ENCODE assay signal across 26 cellular contexts in the genomic region with DNA sequence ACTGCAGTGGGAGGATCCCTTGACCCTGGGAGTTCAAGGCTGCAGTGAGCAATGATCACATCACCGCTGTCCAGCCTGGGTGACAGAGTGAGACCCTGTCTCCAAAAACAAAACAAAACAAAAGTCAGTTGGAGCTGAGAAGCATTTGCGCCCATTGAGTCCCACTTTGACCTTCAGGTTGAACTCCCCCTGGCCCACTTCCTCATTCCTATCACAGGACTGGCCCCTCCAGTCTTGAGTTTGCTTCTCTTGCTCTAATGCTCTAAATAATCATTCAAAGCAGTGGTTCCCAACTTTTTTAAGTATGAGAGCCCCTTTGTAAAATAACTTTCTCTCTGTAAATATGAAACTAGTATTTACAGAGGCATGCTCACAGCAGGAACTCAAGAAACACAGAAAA. TPM values are rescaled to one million over a fixed set of nuclear protein-coding genes. Genes with fewer than 3 reads are reported as not detected.
DNase-seq lines count a peak whose midpoint lies in the region; ATAC-seq, FAIRE-seq and TF ChIP-seq lines count a peak whose summit lies in the region.
"Had no signal": no experiment of that assay in that cellular context is flagged by ENCODE, and none has a peak within 500 bp of the region (broad histone marks: within the 10 kb centered on the region; RNA-seq: fewer than 3 reads in every experiment).

No MANE protein-coding gene starts in this region.

- POLR2A ChIA-PET in activated CD4-positive, alpha-beta T cell treated with anti-CD3 and anti-CD28 coated beads for 36 hours (lab: Charles Lee): no interaction called here
- POLR2A ChIA-PET in CD4-positive, alpha-beta T cell (lab: Charles Lee): no interaction called here

- no peak for TF ChIP-seq CTCF in CD4-positive, alpha-beta T cell (IDR thresholded peaks at IDR 0.05)

- H3K27me3 ChIP-seq in CD4-positive, alpha-beta T cell (ENCODE audit: control insufficient read depth, insufficient read depth, low read length): no peaks in the 10 kb centered on the region
- H3K27me3 ChIP-seq: BLaER1 had no signal

- no peak overlapping the region for H3K4me3 Mint-ChIP-seq in activated CD4-positive, alpha-beta T cell treated with anti-CD3 and anti-CD28 coated beads for 36 hours
- no peak overlapping the region for H3K4me3 Mint-ChIP-seq in activated T-helper 1 cell treated with anti-CD3 and anti-CD28 coated beads, Interleukin-12 subunit alpha, Interleukin-12 subunit beta, Interleukin-2, Interleukin-4 antibody, amounts not matched to agents 30 ng/mL and 10 ng/mL and 1 ng/mL, durations not matched to agents 14 hours and 24 hours and 36 hours
- no peak overlapping the region for H3K4me3 Mint-ChIP-seq in CD4-positive, alpha-beta T cell
- H3K4me3 Mint-ChIP-seq: CD14-positive monocyte; CD4-positive, CD25-positive, alpha-beta regulatory T cell; CD8-positive, alpha-beta T cell had no signal

- no peak for DNase-seq in GM12891 (ENCODE audit: insufficient read length, low spot score)
- peak; percentile 4 for DNase-seq in M059J (ENCODE audit: low read depth)
- peak; percentile 33 for DNase-seq in kidney tubule cell (ENCODE audit: low spot score)
- DNase-seq in posterior vena cava (ENCODE audit: low spot score): peak; percentile 42
- no peak for DNase-seq in activated CD4-positive, alpha-beta T cell treated with anti-CD3 and anti-CD28 coated beads for 36 hours
- DNase-seq in activated T-helper 1 cell treated with anti-CD3 and anti-CD28 coated beads, Interleukin-12 subunit alpha, Interleukin-12 subunit beta, Interleukin-2, Interleukin-4 antibody, amounts not matched to agents 30 ng/mL and 10 ng/mL and 1 ng/mL, durations not matched to agents 14 hours and 24 hours and 36 hours (ENCODE audit: low spot score): no peak
- DNase-seq in CD4-positive, alpha-beta T cell: no peak
- no peak for DNase-seq in activated CD4-positive, CD25-positive, alpha-beta regulatory T cell (lab: John Stamatoyannopoulos, UW)
- DNase-seq: 8988T; ACHN; BE2C; C1 segment of cervical spinal cord; Caco-2; Calu3; CD4-positive, CD25-positive, alpha-beta regulatory T cell; CD8-positive, alpha-beta T cell; DMS79 treated with DMSO at 0.1 percent for 48 hours; GDM1 had no signal

- no peaks in the 10 kb centered on the region for H3K4me1 Mint-ChIP-seq in activated CD4-positive, alpha-beta T cell treated with anti-CD3 and anti-CD28 coated beads for 36 hours
- H3K4me1 Mint-ChIP-seq in activated T-helper 1 cell treated with anti-CD3 and anti-CD28 coated beads, Interleukin-12 subunit alpha, Interleukin-12 subunit beta, Interleukin-2, Interleukin-4 antibody, amounts not matched to agents 30 ng/mL and 10 ng/mL and 1 ng/mL, durations not matched to agents 14 hours and 24 hours and 36 hours (ENCODE audit: low read depth): no peaks in the 10 kb centered on the region
- no peaks in the 10 kb centered on the region for H3K4me1 Mint-ChIP-seq in CD4-positive, alpha-beta T cell (ENCODE audit: low read depth)
- H3K4me1 Mint-ChIP-seq: CD14-positive monocyte; CD4-positive, CD25-positive, alpha-beta regulatory T cell had no signal

- H3K36me3 Mint-ChIP-seq in activated CD4-positive, alpha-beta T cell treated with anti-CD3 and anti-CD28 coated beads for 36 hours (ENCODE audit: low read depth): no peaks in the 10 kb centered on the region
- H3K36me3 Mint-ChIP-seq in activated T-helper 1 cell treated with anti-CD3 and anti-CD28 coated beads, Interleukin-12 subunit alpha, Interleukin-12 subunit beta, Interleukin-2, Interleukin-4 antibody, amounts not matched to agents 30 ng/mL and 10 ng/mL and 1 ng/mL, durations not matched to agents 14 hours and 24 hours and 36 hours (ENCODE audit: low read depth): no peaks in the 10 kb centered on the region
- H3K36me3 Mint-ChIP-seq in CD4-positive, alpha-beta T cell (ENCODE audit: low read depth): no peaks in the 10 kb centered on the region
- H3K36me3 Mint-ChIP-seq: CD14-positive monocyte; CD4-positive, CD25-positive, alpha-beta regulatory T cell; CD8-positive, alpha-beta T cell had no signal

- H3K27me3 Mint-ChIP-seq in activated CD4-positive, alpha-beta T cell treated with anti-CD3 and anti-CD28 coated beads for 36 hours: peaks cover 11% of the 10 kb centered on the region
- H3K27me3 Mint-ChIP-seq in activated T-helper 1 cell treated with anti-CD3 and anti-CD28 coated beads, Interleukin-12 subunit alpha, Interleukin-12 subunit beta, Interleukin-2, Interleukin-4 antibody, amounts not matched to agents 30 ng/mL and 10 ng/mL and 1 ng/mL, durations not matched to agents 14 hours and 24 hours and 36 hours (ENCODE audit: insufficient read depth): no peaks in the 10 kb centered on the region
- peaks cover 38% of the 10 kb centered on the region for H3K27me3 Mint-ChIP-seq in CD4-positive, alpha-beta T cell

- H3K9me3 Mint-ChIP-seq in activated CD4-positive, alpha-beta T cell treated with anti-CD3 and anti-CD28 coated beads for 36 hours (ENCODE audit: low read depth): no peaks in the 10 kb centered on the region
- H3K9me3 Mint-ChIP-seq in activated T-helper 1 cell treated with anti-CD3 and anti-CD28 coated beads, Interleukin-12 subunit alpha, Interleukin-12 subunit beta, Interleukin-2, Interleukin-4 antibody, amounts not matched to agents 30 ng/mL and 10 ng/mL and 1 ng/mL, durations not matched to agents 14 hours and 24 hours and 36 hours: no peaks in the 10 kb centered on the region
- H3K9me3 Mint-ChIP-seq in CD4-positive, alpha-beta T cell: no peaks in the 10 kb centered on the region
- H3K9me3 Mint-ChIP-seq: CD14-positive monocyte; CD4-positive, CD25-positive, alpha-beta regulatory T cell; CD8-positive, alpha-beta T cell had no signal

- no peak for FAIRE-seq in GM12891 (lab: Jason Lieb, UNC)
- FAIRE-seq: A204.1, D721Med, GM12878, GM18507 had no signal

- TF ChIP-seq POLR2A in GM12891 (IDR thresholded peaks at IDR 0.05; ENCODE audit: low read depth, low read length): no peak

- H3K27ac ChIP-seq in CD4-positive, alpha-beta T cell (ENCODE audit: low read depth, low read length): no peak overlapping the region
- H3K27ac ChIP-seq: BLaER1 had no signal

- CTCF ChIA-PET in activated CD4-positive, alpha-beta T cell treated with anti-CD3 and anti-CD28 coated beads for 36 hours (lab: Charles Lee): no interaction called here
- CTCF ChIA-PET in CD4-positive, alpha-beta T cell (lab: Charles Lee): no interaction called here

- H3K27ac Mint-ChIP-seq in activated CD4-positive, alpha-beta T cell treated with anti-CD3 and anti-CD28 coated beads for 36 hours: no peak overlapping the region
- no peak overlapping the region for H3K27ac Mint-ChIP-seq in activated T-helper 1 cell treated with anti-CD3 and anti-CD28 coated beads, Interleukin-12 subunit alpha, Interleukin-12 subunit beta, Interleukin-2, Interleukin-4 antibody, amounts not matched to agents 30 ng/mL and 10 ng/mL and 1 ng/mL, durations not matched to agents 14 hours and 24 hours and 36 hours
- H3K27ac Mint-ChIP-seq in CD4-positive, alpha-beta T cell: no peak overlapping the region
- H3K27ac Mint-ChIP-seq: CD14-positive monocyte; CD4-positive, CD25-positive, alpha-beta regulatory T cell; CD8-positive, alpha-beta T cell had no signal

- intact Hi-C loops in posterior vena cava (cut with DNase I): no loop called here
- intact Hi-C loops in activated CD4-positive, alpha-beta T cell treated with anti-CD3 and anti-CD28 coated beads for 36 hours (cut with DNase I, micrococcal nuclease): no loop called here
- intact Hi-C loops in activated T-helper 1 cell treated with anti-CD3 and anti-CD28 coated beads, Interleukin-12 subunit alpha, Interleukin-12 subunit beta, Interleukin-2, Interleukin-4 antibody, amounts not matched to agents 30 ng/mL and 10 ng/mL and 1 ng/mL, durations not matched to agents 14 hours and 24 hours and 36 hours (cut with micrococcal nuclease): no loop called here
- intact Hi-C loops in CD4-positive, alpha-beta T cell (cut with DNase I, micrococcal nuclease): no loop called here

- H3K9me3 ChIP-seq in CD4-positive, alpha-beta T cell (ENCODE audit: control insufficient read depth, low read length): no peaks in the 10 kb centered on the region
- H3K9me3 ChIP-seq: BE2C, BLaER1, Caco-2 had no signal

- no peak for ATAC-seq in activated CD4-positive, alpha-beta T cell treated with anti-CD3 and anti-CD28 coated beads for 36 hours
- ATAC-seq in CD4-positive, alpha-beta T cell (ENCODE audit: poor library complexity): no peak
- ATAC-seq: CD8-positive, alpha-beta T cell; GM12878 had no signal

TF ChIP-seq in GM12891, 5 proteins besides CTCF, POLR2A, EP300 and RAD21:
- TF ChIP-seq POU2F2 (IDR thresholded peaks at IDR 0.05; ENCODE audit: low read depth, low read length): no peak
- peak; percentile 61 for TF ChIP-seq SPI1 (IDR thresholded peaks at IDR 0.05; ENCODE audit: low read depth, low read length)

RNA-seq across cellular contexts. Expression of gene GSC, which starts 28.0 kb away (rescaled TPM):
- polyA plus RNA-seq in GM12891 (2012; ENCODE audit: low read depth, missing spikeins): not detected
- 0.25 TPM in 1 of 2 replicates, not detected in the other for total RNA-seq in M059J (2014; rRNA removed; shearing (Covaris generic))
- total RNA-seq in posterior vena cava: under 1 TPM; 0.76 to 0.97 TPM
- not detected for total RNA-seq in activated CD4-positive, alpha-beta T cell treated with anti-CD3 and anti-CD28 coated beads for 36 hours
- total RNA-seq in activated T-helper 1 cell treated with anti-CD3 and anti-CD28 coated beads, Interleukin-12 subunit alpha, Interleukin-12 subunit beta, Interleukin-2, Interleukin-4 antibody, amounts not matched to agents 30 ng/mL and 10 ng/mL and 1 ng/mL, durations not matched to agents 14 hours and 24 hours and 36 hours: not detected in 2 replicates
- not detected for total RNA-seq in CD4-positive, alpha-beta T cell
- total RNA-seq: Caco-2; Calu3; CD4-positive, CD25-positive, alpha-beta regulatory T cell; CD8-positive, alpha-beta T cell; G401; GM12878 had no signal
- polyA plus RNA-seq: AG04450; CD14-positive monocyte; CD4-positive, CD25-positive, alpha-beta regulatory T cell; GM12878 had no signal

Comparison
In these comparisons a context has a peak if more than half of its experiments do, and no peak if none do; other contexts are left out.
1. DNase-seq: peak in M059J (single experiment), kidney tubule cell (single experiment) and posterior vena cava (single experiment); none in GM12891 (single experiment), activated CD4-positive, alpha-beta T cell treated with anti-CD3 and anti-CD28 coated beads for 36 hours (single experiment), activated T-helper 1 cell treated with anti-CD3 and anti-CD28 coated beads, Interleukin-12 subunit alpha, Interleukin-12 subunit beta, Interleukin-2, Interleukin-4 antibody, amounts not matched to agents 30 ng/mL and 10 ng/mL and 1 ng/mL, durations not matched to agents 14 hours and 24 hours and 36 hours (single experiment), CD4-positive, alpha-beta T cell (0 of 10) and activated CD4-positive, CD25-positive, alpha-beta regulatory T cell (0 of 4).